In the genomic region with DNA sequence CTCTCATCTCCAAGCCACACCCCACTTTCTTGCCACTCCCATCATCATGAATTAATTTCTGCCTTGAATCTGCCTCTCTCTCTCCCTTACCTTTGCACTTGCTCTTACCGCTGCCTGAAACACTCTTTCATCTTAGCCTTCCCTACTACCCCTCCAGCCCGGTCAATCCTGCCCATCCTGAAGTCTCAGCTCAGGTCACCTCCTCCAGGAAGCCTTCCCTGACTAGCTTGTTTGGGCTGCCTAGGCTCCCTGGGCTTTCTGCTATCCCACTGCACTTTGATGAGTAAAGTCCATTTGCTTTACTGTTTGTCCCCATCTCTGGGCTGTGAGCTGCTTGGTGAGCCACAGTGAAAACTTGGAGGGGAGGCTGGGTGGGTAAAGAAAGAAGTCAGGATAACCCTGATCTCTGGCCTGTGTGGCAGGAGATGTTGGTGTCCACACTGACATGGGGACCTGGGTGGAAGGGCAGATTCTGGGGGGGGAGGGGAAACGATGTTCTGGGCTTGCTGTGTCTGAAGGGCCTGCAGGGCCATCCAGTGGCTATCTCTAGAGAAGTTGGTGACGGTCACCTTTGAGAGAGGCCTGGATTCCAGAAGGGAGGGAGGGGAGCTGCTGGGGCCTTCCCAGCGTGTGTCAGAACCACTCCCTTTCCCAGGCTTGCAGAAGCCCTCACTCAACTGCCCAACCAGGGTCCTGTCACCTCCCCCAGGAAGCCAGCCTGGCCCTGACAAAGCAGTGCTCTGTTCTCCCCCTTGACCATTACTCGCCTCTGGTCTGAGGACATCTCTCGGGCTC, we compare ENCODE assay signal across 19 cellular contexts.
DNase-seq lines count a peak whose midpoint lies in the region; ATAC-seq, FAIRE-seq and TF ChIP-seq lines count a peak whose summit lies in the region.
"Had no signal": no experiment of that assay in that cellular context is flagged by ENCODE, and none has a peak within 500 bp of the region (broad histone marks: within the 10 kb centered on the region; RNA-seq: fewer than 3 reads in every experiment).

No MANE protein-coding gene starts in this region.

- H3K9me3 ChIP-seq in K562 (replicated peaks; ENCODE audit: control insufficient read depth, insufficient read depth, low read depth, low read length) (no peaks in the 10 kb centered on the region), right cardiac atrium (ENCODE audit: control insufficient read depth, low read length) (no peaks in the 10 kb centered on the region)
- H3K9me3 ChIP-seq: BE2C, spleen, thyroid gland had no signal

- peak in 1 of 2 experiments; percentile 36; a peak in 1 of 4 replicates for TF ChIP-seq RAD21 in K562 (CRISPR knock-in tag; conservative IDR thresholded peaks at IDR 0.05 in 1 of 2, IDR thresholded peaks at IDR 0.05 in 1 of 2)

- intact Hi-C loops in Right ventricle myocardium inferior (cut with DNase I) (no loop called here), cardiac septum (cut with DNase I) (no loop called here), K562 (cut with micrococcal nuclease) (loop anchor here (2.0 kb wide), 1 partner anchor 26 kb away; no protein-coding TSS in a partner anchor), right cardiac atrium (cut with DNase I) (no loop called here)

- no peak for FAIRE-seq in K562 (lab: Jason Lieb, UNC)
- FAIRE-seq: colon, frontal cortex, G401.6, GM12891 had no signal

- peak in 2 of 3 experiments; percentile 18 to 37; a peak in 3 of 6 replicates for TF ChIP-seq CTCF in K562 (IDR thresholded peaks at IDR 0.05 in 2 of 3, conservative IDR thresholded peaks at IDR 0.05 in 1 of 3; ENCODE audit: insufficient read depth in 2 of 3, low read depth in 1 of 3, low read length in 3 of 3)

- H4K20me1 ChIP-seq in K562 (replicated peaks; ENCODE audit: control insufficient read depth, insufficient read depth, low read length), result peaks cover 13% of the 10 kb centered on the region; the same call in 1 of the 2 replicates

- 4% methylated on average over 5 of the region's 7 CpGs for WGBS in K562 (ENCODE audit: insufficient coverage, low coverage, missing lambda C conversion rate)
- WGBS in right cardiac atrium, result 63% methylated on average over 7 of the region's 7 CpGs

- POLR2A ChIA-PET in K562 (lab: Yijun Ruan, JAX), result no interaction called here

- H2AFZ ChIP-seq in K562 (ENCODE audit: low read depth, low read length), result no peak overlapping the region
- H2AFZ ChIP-seq: parathyroid adenoma had no signal

- BruUV-seq in K562 (replicated peaks; lab: Mats Ljungman, UMichigan), result no TSS peak

- peak; percentile 36 for ATAC-seq in Right ventricle myocardium inferior
- ATAC-seq in K562, result peak; percentile 66
- peak; percentile 6 to 24 for ATAC-seq in right cardiac atrium
- no peak for ATAC-seq in GM18511 (IDR thresholded peaks at IDR 0.05; ENCODE audit: unreplicated experiment)
- no peak for ATAC-seq in HG02763 (IDR thresholded peaks at IDR 0.05; ENCODE audit: unreplicated experiment)
- ATAC-seq: PC-3 had no signal

- H3K36me3 ChIP-seq in K562 (ENCODE audit: control insufficient read depth, insufficient read depth, low read length), result no peaks in the 10 kb centered on the region
- H3K36me3 ChIP-seq: BE2C, spleen, thyroid gland had no signal

- TF ChIP-seq POLR2A in K562 (conservative IDR thresholded peaks at IDR 0.05), result no peak

- H3K9ac ChIP-seq in K562 (ENCODE audit: insufficient read depth in 1 of 2, low read depth in 2 of 2, low read length in 2 of 2), result no peak overlapping the region
- H3K9ac ChIP-seq: parathyroid adenoma had no signal

- peaks cover 0 to 7% of the 10 kb centered on the region in 2 experiments; a peak in 2 of 5 replicates for H3K4me1 ChIP-seq in K562 (replicated peaks in 1 of 2; ENCODE audit: control insufficient read depth in 2 of 2, insufficient read depth in 2 of 2, low read length in 2 of 2)
- no peaks in the 10 kb centered on the region for H3K4me1 ChIP-seq in right cardiac atrium (ENCODE audit: control insufficient read depth, insufficient read depth, low read length)
- H3K4me1 ChIP-seq: BE2C, parathyroid adenoma, spleen, thyroid gland had no signal

- TF ChIP-seq EP300 in K562 (IDR thresholded peaks at IDR 0.05; ENCODE audit: low read length), result no peak

- CTCF ChIA-PET in K562 (lab: Yijun Ruan, JAX; ENCODE audit: low intra/inter-chr PET ratio), result no interaction called here

- H3K27me3 ChIP-seq in K562 (ENCODE audit: control insufficient read depth in 2 of 2, insufficient read depth in 2 of 2, low read length in 2 of 2) (peaks cover 3 to 50% of the 10 kb centered on the region in 2 experiments; a peak in 3 of 5 replicates), right cardiac atrium (ENCODE audit: control insufficient read depth, insufficient read depth) (no peaks in the 10 kb centered on the region)
- H3K27me3 ChIP-seq: BE2C, thyroid gland had no signal

- in situ Hi-C loops in K562 (cut with MboI), result no loop called here

- no peak overlapping the region for H3K27ac ChIP-seq in K562 (ENCODE audit: extremely low read depth, low read depth, low read length)
- H3K27ac ChIP-seq in right cardiac atrium (ENCODE audit: low read length), result no peak overlapping the region
- H3K27ac ChIP-seq: parathyroid adenoma, spleen, thyroid gland had no signal

- H3K79me2 ChIP-seq in K562 (ENCODE audit: control insufficient read depth, insufficient read depth, low read length), result no peaks in the 10 kb centered on the region
- H3K79me2 ChIP-seq: parathyroid adenoma had no signal

- no peak for DNase-seq in Right ventricle myocardium inferior (ENCODE audit: missing footprints)
- no peak for DNase-seq in cardiac septum (ENCODE audit: low spot score)
- peak in 1 of 4 experiments; percentile 12 for DNase-seq in K562 (ENCODE audit: extremely low read depth in 1 of 4, low spot score in 3 of 4)
- DNase-seq in right cardiac atrium, result no peak
- DNase-seq in stimulated activated CD4-positive, alpha-beta T cell treated with anti-CD3 and anti-CD28 coated beads, Interleukin-12 subunit alpha, Interleukin-12 subunit beta, amount 100 ng/mL, for 4 hours, result no peak
- DNase-seq: activated CD4-positive, alpha-beta T cell treated with anti-CD3 and anti-CD28 coated beads for 4 hours; BE2C; Calu3; NCI-H524; PC-3; spleen; thyroid gland had no signal

- H3K4me3 ChIP-seq in K562 (no peak overlapping the region), right cardiac atrium (ENCODE audit: low read length) (no peak overlapping the region)
- H3K4me3 ChIP-seq: spleen, thyroid gland had no signal

- H3K4me2 ChIP-seq in K562 (ENCODE audit: insufficient read depth, low read length), result no peak overlapping the region

- no peaks in the 10 kb centered on the region for H3K9me1 ChIP-seq in K562 (ENCODE audit: control insufficient read depth, insufficient read depth, low read length)

TF ChIP-seq in K562, 482 proteins besides CTCF, POLR2A, EP300 and RAD21:
- TF ChIP-seq, protein P1, sequence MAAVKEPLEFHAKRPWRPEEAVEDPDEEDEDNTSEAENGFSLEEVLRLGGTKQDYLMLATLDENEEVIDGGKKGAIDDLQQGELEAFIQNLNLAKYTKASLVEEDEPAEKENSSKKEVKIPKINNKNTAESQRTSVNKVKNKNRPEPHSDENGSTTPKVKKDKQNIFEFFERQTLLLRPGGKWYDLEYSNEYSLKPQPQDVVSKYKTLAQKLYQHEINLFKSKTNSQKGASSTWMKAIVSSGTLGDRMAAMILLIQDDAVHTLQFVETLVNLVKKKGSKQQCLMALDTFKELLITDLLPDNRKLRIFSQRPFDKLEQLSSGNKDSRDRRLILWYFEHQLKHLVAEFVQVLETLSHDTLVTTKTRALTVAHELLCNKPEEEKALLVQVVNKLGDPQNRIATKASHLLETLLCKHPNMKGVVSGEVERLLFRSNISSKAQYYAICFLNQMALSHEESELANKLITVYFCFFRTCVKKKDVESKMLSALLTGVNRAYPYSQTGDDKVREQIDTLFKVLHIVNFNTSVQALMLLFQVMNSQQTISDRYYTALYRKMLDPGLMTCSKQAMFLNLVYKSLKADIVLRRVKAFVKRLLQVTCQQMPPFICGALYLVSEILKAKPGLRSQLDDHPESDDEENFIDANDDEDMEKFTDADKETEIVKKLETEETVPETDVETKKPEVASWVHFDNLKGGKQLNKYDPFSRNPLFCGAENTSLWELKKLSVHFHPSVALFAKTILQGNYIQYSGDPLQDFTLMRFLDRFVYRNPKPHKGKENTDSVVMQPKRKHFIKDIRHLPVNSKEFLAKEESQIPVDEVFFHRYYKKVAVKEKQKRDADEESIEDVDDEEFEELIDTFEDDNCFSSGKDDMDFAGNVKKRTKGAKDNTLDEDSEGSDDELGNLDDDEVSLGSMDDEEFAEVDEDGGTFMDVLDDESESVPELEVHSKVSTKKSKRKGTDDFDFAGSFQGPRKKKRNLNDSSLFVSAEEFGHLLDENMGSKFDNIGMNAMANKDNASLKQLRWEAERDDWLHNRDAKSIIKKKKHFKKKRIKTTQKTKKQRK (IDR thresholded peaks at IDR 0.05; ENCODE audit: borderline replicate concordance, low read depth, low read length), result no peak
- peak; percentile 78; the same call in 1 of the 2 replicates for TF ChIP-seq ZNF436 (CRISPR knock-in tag; IDR thresholded peaks at IDR 0.05)
- TF ChIP-seq KDM1A (IDR thresholded peaks at IDR 0.05), result no peak
- TF ChIP-seq SMARCA5 (IDR thresholded peaks at IDR 0.05), result peak; percentile 69; the same call in 1 of the 2 replicates
- TF ChIP-seq ZFP36 (IDR thresholded peaks at IDR 0.05; ENCODE audit: low read depth, low read length, partially characterized antibody), result peak; percentile 93
- peak; percentile 60 for TF ChIP-seq BCOR (IDR thresholded peaks at IDR 0.05)

Comparison
In these comparisons a context has a peak if more than half of its experiments do, and no peak if none do; other contexts are left out.
1. ATAC-seq: peak in Right ventricle myocardium inferior (single experiment), K562 (single experiment) and right cardiac atrium (2 of 2); none in GM18511 (single experiment) and HG02763 (single experiment).